18 cellular contexts compared by ENCODE assay signal in genomic region chr19:6261883-6262282, GRCh38. TPM values are rescaled to one million over a fixed set of nuclear protein-coding genes. Genes with fewer than 3 reads are reported as not detected.
DNase-seq lines count a peak whose midpoint lies in the region; ATAC-seq and TF ChIP-seq lines count a peak whose summit lies in the region.
"Had no signal": no experiment of that assay in that cellular context is flagged by ENCODE, and none has a peak within 500 bp of the region (broad histone marks: within the 10 kb centered on the region; RNA-seq: fewer than 3 reads in every experiment).

No MANE protein-coding gene starts in this region.

- H3K9me2 ChIP-seq in SK-N-SH, result no peaks in the 10 kb centered on the region

- H3K9ac ChIP-seq in parathyroid adenoma (no peak overlapping the region), SK-N-SH (no peak overlapping the region)

- H3K4me3 ChIP-seq in parathyroid adenoma (ENCODE audit: low read depth, low read length), result peak overlapping the region; percentile 6
- H3K4me3 ChIP-seq in SK-N-SH (ENCODE audit: low read depth in 2 of 2, low read length in 1 of 2), result no peak overlapping the region
- H3K4me3 ChIP-seq: A549, HAP-1 had no signal

- ATAC-seq in effector memory CD8-positive, alpha-beta T cell (replicated peaks), result no peak
- no peak for ATAC-seq in activated naive CD4-positive, alpha-beta T cell treated with anti-CD3 and anti-CD28 coated beads, Interleukin-2, amount 50 U/mL, for 72 hours

- H3K27ac Mint-ChIP-seq in effector memory CD8-positive, alpha-beta T cell, result peak overlapping the region; percentile 75 to 76
- no peak overlapping the region for H3K27ac Mint-ChIP-seq in activated naive CD4-positive, alpha-beta T cell treated with anti-CD3 and anti-CD28 coated beads, Interleukin-2, amount 50 U/mL, for 72 hours
- H3K27ac Mint-ChIP-seq: CD4-positive, CD25-positive, alpha-beta regulatory T cell had no signal

- peaks cover 14 to 28% of the 10 kb centered on the region in 2 donors for H3K4me1 Mint-ChIP-seq in effector memory CD8-positive, alpha-beta T cell (ENCODE audit: low read depth in 2 of 2)

- H3K4me3 Mint-ChIP-seq in effector memory CD8-positive, alpha-beta T cell, result no peak overlapping the region
- H3K4me3 Mint-ChIP-seq: CD4-positive, CD25-positive, alpha-beta regulatory T cell had no signal

- no peak for TF ChIP-seq EP300 in SK-N-SH (IDR thresholded peaks at IDR 0.05; ENCODE audit: borderline replicate concordance in 1 of 2, low read depth in 1 of 2, low read length in 1 of 2)

- H3K4me2 ChIP-seq in parathyroid adenoma (ENCODE audit: low read length), result peak overlapping the region; percentile 46
- no peak overlapping the region for H3K4me2 ChIP-seq in SK-N-SH
- H3K4me2 ChIP-seq: A549 had no signal

- CTCF ChIA-PET in RWPE1 (lab: Yijun Ruan, JAX) (interaction anchor here (1.2 kb wide), 1 partner anchor 44 kb away, joined by 5 read pairs; no protein-coding TSS in a partner anchor), SK-N-SH (lab: Yijun Ruan, JAX) (interaction anchor here (1.0 to 3.3 kb wide), 5 partner anchors 9 to 43 kb away, joined by 3 to 24 read pairs (median 13); no protein-coding TSS in a partner anchor)

- no peak for TF ChIP-seq RAD21 in SK-N-SH (IDR thresholded peaks at IDR 0.05; ENCODE audit: low read length)

- H3K27ac ChIP-seq in C4-2B, result peak overlapping the region; percentile 69; the same call in 1 of the 2 replicates
- H3K27ac ChIP-seq in RWPE1, result peak overlapping the region; percentile 60
- H3K27ac ChIP-seq in parathyroid adenoma, result peak overlapping the region; percentile 96
- H3K27ac ChIP-seq in SK-N-SH (ENCODE audit: low read depth in 2 of 2, low read length in 1 of 2), result no peak overlapping the region
- H3K27ac ChIP-seq: A549 had no signal

- H3K9me3 Mint-ChIP-seq in effector memory CD8-positive, alpha-beta T cell, result no peaks in the 10 kb centered on the region
- no peaks in the 10 kb centered on the region for H3K9me3 Mint-ChIP-seq in activated naive CD4-positive, alpha-beta T cell treated with anti-CD3 and anti-CD28 coated beads, Interleukin-2, amount 50 U/mL, for 72 hours

- H4K20me1 ChIP-seq in SK-N-SH (ENCODE audit: insufficient read depth), result peaks cover 17% of the 10 kb centered on the region; the same call in 1 of the 2 replicates

- DNase-seq in RWPE1 (ENCODE audit: low spot score) (no peak), SIG-M5 treated with dmso at 0.1 percent for 504 hours (lab: John Stamatoyannopoulos, UW; ENCODE audit: unreplicated experiment) (no peak), SK-N-SH (no peak)
- no peak for DNase-seq in effector memory CD8-positive, alpha-beta T cell
- no peak for DNase-seq in activated CD4-positive, CD25-positive, alpha-beta regulatory T cell treated with anti-CD3 and anti-CD28 coated beads, Interleukin-2, amount 50 U/mL, for 72 hours
- no peak for DNase-seq in activated naive CD4-positive, alpha-beta T cell treated with anti-CD3 and anti-CD28 coated beads, Interleukin-2, amount 50 U/mL, for 72 hours (ENCODE audit: low spot score in 2 of 2)
- DNase-seq: Calu3; CD4-positive, CD25-positive, alpha-beta regulatory T cell; DMS53; KBM-7; NCI-H1417; NCI-H187 treated with DMSO at 0.1 percent for 48 hours; NCI-H69; SIG-M5 had no signal

- H3K9me3 ChIP-seq in parathyroid adenoma (ENCODE audit: control insufficient read depth, low read length), result no peaks in the 10 kb centered on the region
- H3K9me3 ChIP-seq in SK-N-SH, result no peaks in the 10 kb centered on the region
- H3K9me3 ChIP-seq: A549, HAP-1 had no signal

- peaks cover 48% of the 10 kb centered on the region for H3K79me2 ChIP-seq in parathyroid adenoma
- peaks cover 70% of the 10 kb centered on the region for H3K79me2 ChIP-seq in SK-N-SH (ENCODE audit: insufficient read depth)

- H2AFZ ChIP-seq in parathyroid adenoma (peak overlapping the region; percentile 5), SK-N-SH (ENCODE audit: low read depth) (no peak overlapping the region)

- H3K27me3 Mint-ChIP-seq in effector memory CD8-positive, alpha-beta T cell, result no peaks in the 10 kb centered on the region
- H3K27me3 Mint-ChIP-seq: CD4-positive, CD25-positive, alpha-beta regulatory T cell had no signal

- H3F3A ChIP-seq in SK-N-SH (replicated peaks; ENCODE audit: insufficient read depth), result no peaks in the 10 kb centered on the region

- 89% methylated on average over 8 of the region's 15 CpGs for WGBS in SK-N-SH (ENCODE audit: low lambda C conversion rate)

- no peaks in the 10 kb centered on the region for H3K27me3 ChIP-seq in parathyroid adenoma (ENCODE audit: control insufficient read depth, insufficient read depth, low read length)
- no peaks in the 10 kb centered on the region for H3K27me3 ChIP-seq in SK-N-SH (ENCODE audit: insufficient read depth)

- H3K4me1 ChIP-seq in parathyroid adenoma, result peaks cover 54% of the 10 kb centered on the region
- H3K4me1 ChIP-seq in SK-N-SH (ENCODE audit: control insufficient read depth in 1 of 2, insufficient read depth in 2 of 2, low read depth in 1 of 2, low read length in 1 of 2), result peaks cover 0 to 7% of the 10 kb centered on the region in 2 experiments; a peak in 1 of 4 replicates
- H3K4me1 ChIP-seq: A549, HAP-1 had no signal

- H3K36me3 ChIP-seq in parathyroid adenoma (ENCODE audit: control insufficient read depth, insufficient read depth, low read length) (no peaks in the 10 kb centered on the region), SK-N-SH (replicated peaks in 1 of 2; ENCODE audit: control insufficient read depth in 1 of 2, insufficient read depth in 2 of 2, low read length in 1 of 2) (peaks cover 9 to 31% of the 10 kb centered on the region in 2 experiments)

- POLR2A ChIA-PET in RWPE1 (lab: Yijun Ruan, JAX; ENCODE audit: low non-redundant PET) (no interaction called here), SK-N-SH (lab: Yijun Ruan, JAX) (no interaction called here)

- H3K36me3 Mint-ChIP-seq in effector memory CD8-positive, alpha-beta T cell (ENCODE audit: insufficient read depth), result peaks cover 23% of the 10 kb centered on the region
- peaks cover 6 to 24% of the 10 kb centered on the region in 2 donors for H3K36me3 Mint-ChIP-seq in activated naive CD4-positive, alpha-beta T cell treated with anti-CD3 and anti-CD28 coated beads, Interleukin-2, amount 50 U/mL, for 72 hours

- TF ChIP-seq CTCF in C4-2B (conservative IDR thresholded peaks at IDR 0.05) (no peak), RWPE1 (conservative IDR thresholded peaks at IDR 0.05; ENCODE audit: low read depth) (no peak), parathyroid adenoma (IDR thresholded peaks at IDR 0.05) (no peak), SK-N-SH (IDR thresholded peaks at IDR 0.05) (no peak)

TF ChIP-seq in SK-N-SH, 30 proteins besides CTCF, POLR2A, EP300 and RAD21:
- TF ChIP-seq POLR2AphosphoS5 (IDR thresholded peaks at IDR 0.05; ENCODE audit: low read depth, low read length) (no peak), ZBTB33 (IDR thresholded peaks at IDR 0.05; ENCODE audit: borderline replicate concordance, low read depth) (no peak), TCF12 (IDR thresholded peaks at IDR 0.05) (no peak), MEF2A (IDR thresholded peaks at IDR 0.05; ENCODE audit: borderline replicate concordance, low read depth) (no peak), FOXJ3 (CRISPR knock-in tag; IDR thresholded peaks at IDR 0.05) (no peak), GABPA (IDR thresholded peaks at IDR 0.05; ENCODE audit: low read depth) (no peak), USF1 (IDR thresholded peaks at IDR 0.05; ENCODE audit: borderline replicate concordance, low read depth) (no peak)

RNA-seq across cellular contexts. Expression of gene MLLT1, which starts 17.9 kb away (rescaled TPM):
- 12.7 and 19.0 TPM in 2 replicates for polyA plus RNA-seq in SK-N-SH (2012; rRNA removed)
- 7.9 and 13.5 TPM in 2 replicates for polyA plus RNA-seq in SK-N-SH (2012; cell fraction: cytosol; rRNA removed)
- polyA plus RNA-seq in SK-N-SH (2012; cell fraction: nucleus; rRNA removed), result 31.0 and 38.9 TPM in 2 replicates
- 10 to 100 TPM; 31.8 to 48.2 TPM for total RNA-seq in activated naive CD4-positive, alpha-beta T cell treated with anti-CD3 and anti-CD28 coated beads, Interleukin-2, amount 50 U/mL, for 72 hours

Comparison
In these comparisons a context has a peak if more than half of its experiments do, and no peak if none do; other contexts are left out.
1. H3K27ac ChIP-seq: peak in C4-2B (single experiment), RWPE1 (single experiment) and parathyroid adenoma (single experiment); none in SK-N-SH (0 of 2).
2. H3K27ac Mint-ChIP-seq: peak in effector memory CD8-positive, alpha-beta T cell (2 of 2); none in activated naive CD4-positive, alpha-beta T cell treated with anti-CD3 and anti-CD28 coated beads, Interleukin-2, amount 50 U/mL, for 72 hours (0 of 2).